Comparison of ENCODE assay signal across 8 cellular contexts in the genomic region with DNA sequence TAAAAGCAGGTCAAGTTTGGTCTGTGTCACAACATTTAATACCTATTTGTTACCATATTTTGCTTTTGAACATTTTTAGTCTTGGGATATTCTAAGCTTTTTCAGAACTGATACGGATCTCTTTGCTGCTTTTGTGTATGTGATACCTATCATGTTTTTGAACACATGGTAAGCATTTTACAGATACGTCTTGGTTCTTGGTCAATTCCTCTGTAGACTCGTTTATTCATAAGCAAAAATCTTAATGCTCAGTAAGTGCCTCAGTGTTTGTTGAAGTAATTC. TPM values are rescaled to one million over a fixed set of nuclear protein-coding genes. Genes with fewer than 3 reads are reported as not detected.
DNase-seq lines count a peak whose midpoint lies in the region; ATAC-seq and TF ChIP-seq lines count a peak whose summit lies in the region.

No MANE protein-coding gene starts in this region.

- peaks cover 45% of the 10 kb centered on the region for H3K9me3 ChIP-seq in Karpas-422 (ENCODE audit: low read length)

- peak overlapping the region; percentile 74 for H3K4me3 ChIP-seq in Karpas-422 (ENCODE audit: low read length)

- H3K79me2 ChIP-seq in Karpas-422 (ENCODE audit: low read length) = peaks cover 18% of the 10 kb centered on the region

- peaks cover 12% of the 10 kb centered on the region for H3K4me1 ChIP-seq in Karpas-422 (ENCODE audit: low read length)

- H3K27me3 Mint-ChIP-seq in CD14-positive monocyte (ENCODE audit: low read depth in 3 of 3) = no peaks in the 10 kb centered on the region
- no peaks in the 10 kb centered on the region for H3K27me3 Mint-ChIP-seq in central memory CD8-positive, alpha-beta T cell
- H3K27me3 Mint-ChIP-seq in naive thymus-derived CD8-positive, alpha-beta T cell = no peaks in the 10 kb centered on the region

- H3K36me3 ChIP-seq in Karpas-422 (ENCODE audit: insufficient read depth, low read length) = peaks cover 49% of the 10 kb centered on the region

- H2AFZ ChIP-seq in Karpas-422 (ENCODE audit: low read length) = no peak overlapping the region

- peak overlapping the region; percentile 86 for H3K9ac ChIP-seq in Karpas-422 (ENCODE audit: low read length)

- H3K4me1 Mint-ChIP-seq in CD14-positive monocyte = peaks cover 7% of the 10 kb centered on the region
- peaks cover 27% of the 10 kb centered on the region for H3K4me1 Mint-ChIP-seq in central memory CD8-positive, alpha-beta T cell
- H3K4me1 Mint-ChIP-seq in naive thymus-derived CD8-positive, alpha-beta T cell = peaks cover 15 to 40% (median 34%) of the 10 kb centered on the region in 4 donors

- no peaks in the 10 kb centered on the region for H3K9me2 ChIP-seq in Karpas-422 (replicated peaks; ENCODE audit: insufficient read depth, low read length)

- H3K9me3 Mint-ChIP-seq in CD14-positive monocyte = peaks cover 12 to 34% (median 28%) of the 10 kb centered on the region in 7 donors
- H3K9me3 Mint-ChIP-seq in central memory CD8-positive, alpha-beta T cell = no peaks in the 10 kb centered on the region
- H3K9me3 Mint-ChIP-seq in naive thymus-derived CD8-positive, alpha-beta T cell = peaks cover 0 to 21% (median 4%) of the 10 kb centered on the region in 9 donors

- H4K20me1 ChIP-seq in Karpas-422 (ENCODE audit: insufficient read depth, low read depth, low read length) = no peaks in the 10 kb centered on the region

- no peaks in the 10 kb centered on the region for H3K27me3 ChIP-seq in Karpas-422 (ENCODE audit: low read length)

- intact Hi-C loops in CD14-positive monocyte (cut with micrococcal nuclease) = loop anchor here (2.0 to 10.0 kb wide), 7 partner anchors 49 to 733 kb away; a partner anchor contains a TSS

- peak overlapping the region; percentile 85 for H3K4me2 ChIP-seq in Karpas-422 (ENCODE audit: low read depth, low read length, poor library complexity, severe bottlenecking)

- no peak for DNase-seq in CD14-positive monocyte (ENCODE audit: low spot score)
- no peak for DNase-seq in Karpas-422
- DNase-seq in central memory CD8-positive, alpha-beta T cell (ENCODE audit: low spot score in 2 of 2) = no peak
- peak in 2 of 10 donors; percentile 22 to 32 for DNase-seq in naive thymus-derived CD8-positive, alpha-beta T cell
- no peak for DNase-seq in GOT3 (lab: John Stamatoyannopoulos, UW)
- DNase-seq in C1 segment of cervical spinal cord (lab: John Stamatoyannopoulos, UW) = no peak

- no peak for TF ChIP-seq CTCF in CD14-positive monocyte (IDR thresholded peaks at IDR 0.05)

- ATAC-seq in central memory CD8-positive, alpha-beta T cell (replicated peaks; ENCODE audit: extremely low read depth, poor library complexity, severe bottlenecking) = no peak
- ATAC-seq in naive thymus-derived CD8-positive, alpha-beta T cell = no peak
- ATAC-seq in GM21447 (IDR thresholded peaks at IDR 0.05; ENCODE audit: unreplicated experiment) = no peak
- ATAC-seq in GM21367 (IDR thresholded peaks at IDR 0.05; ENCODE audit: unreplicated experiment) = no peak

- POLR2A ChIA-PET in naive thymus-derived CD8-positive, alpha-beta T cell (lab: Charles Lee) = interaction anchor here (0.7 to 6.3 kb wide), 8 partner anchors 12 to 215 kb away, joined by 3 to 48 read pairs (median 4); a partner anchor contains a TSS

- H3K27ac Mint-ChIP-seq in CD14-positive monocyte = peak overlapping the region; percentile 96 to 100 (median 99)
- peak overlapping the region; percentile 98 for H3K27ac Mint-ChIP-seq in central memory CD8-positive, alpha-beta T cell (ENCODE audit: low read depth)
- H3K27ac Mint-ChIP-seq in naive thymus-derived CD8-positive, alpha-beta T cell = peak overlapping the region; percentile 92 to 99 (median 98)

- H3K27ac ChIP-seq in Karpas-422 (ENCODE audit: low read length) = peak overlapping the region; percentile 79

- H3K36me3 Mint-ChIP-seq in CD14-positive monocyte = peaks cover 42 to 43% of the 10 kb centered on the region in 2 donors
- peaks cover 33% of the 10 kb centered on the region for H3K36me3 Mint-ChIP-seq in central memory CD8-positive, alpha-beta T cell (ENCODE audit: insufficient read depth)
- H3K36me3 Mint-ChIP-seq in naive thymus-derived CD8-positive, alpha-beta T cell = peaks cover 29 to 42% (median 35%) of the 10 kb centered on the region in 3 donors

- H3K4me3 Mint-ChIP-seq in CD14-positive monocyte = peak overlapping the region; percentile 93 to 97
- peak overlapping the region; percentile 96 for H3K4me3 Mint-ChIP-seq in central memory CD8-positive, alpha-beta T cell
- H3K4me3 Mint-ChIP-seq in naive thymus-derived CD8-positive, alpha-beta T cell = peak overlapping the region; percentile 95 to 99 (median 97)

RNA-seq across cellular contexts. Expression of a gene that starts 0.6 kb away (rescaled TPM):
- 1 to 10 TPM; 3.6 TPM for polyA plus RNA-seq in CD14-positive monocyte
- total RNA-seq in Karpas-422 (2014; rRNA removed; shearing (Covaris generic); ENCODE audit: low replicate concordance) = 31.7 and 36.4 TPM in 2 replicates
- total RNA-seq in naive thymus-derived CD8-positive, alpha-beta T cell = 10 to 100 TPM; 47.9 to 50.8 TPM
- 1 to 10 TPM; 3.9 to 8.2 (median 6.9) TPM for polyA plus RNA-seq in naive thymus-derived CD8-positive, alpha-beta T cell

RNA-seq across cellular contexts. Expression of a gene that starts 48.6 kb away (rescaled TPM):
- polyA plus RNA-seq in CD14-positive monocyte = 1 to 10 TPM; 1.3 to 1.7 TPM
- 22.0 and 27.4 TPM in 2 replicates for total RNA-seq in Karpas-422 (2014; rRNA removed; shearing (Covaris generic); ENCODE audit: low replicate concordance)
- 10 to 100 TPM; 24.8 to 28.4 TPM for total RNA-seq in naive thymus-derived CD8-positive, alpha-beta T cell
- 1 to 10 TPM; 4.3 to 7.5 (median 5.2) TPM for polyA plus RNA-seq in naive thymus-derived CD8-positive, alpha-beta T cell
